ENCODE assay signal across 8 cellular contexts in the genomic region with DNA sequence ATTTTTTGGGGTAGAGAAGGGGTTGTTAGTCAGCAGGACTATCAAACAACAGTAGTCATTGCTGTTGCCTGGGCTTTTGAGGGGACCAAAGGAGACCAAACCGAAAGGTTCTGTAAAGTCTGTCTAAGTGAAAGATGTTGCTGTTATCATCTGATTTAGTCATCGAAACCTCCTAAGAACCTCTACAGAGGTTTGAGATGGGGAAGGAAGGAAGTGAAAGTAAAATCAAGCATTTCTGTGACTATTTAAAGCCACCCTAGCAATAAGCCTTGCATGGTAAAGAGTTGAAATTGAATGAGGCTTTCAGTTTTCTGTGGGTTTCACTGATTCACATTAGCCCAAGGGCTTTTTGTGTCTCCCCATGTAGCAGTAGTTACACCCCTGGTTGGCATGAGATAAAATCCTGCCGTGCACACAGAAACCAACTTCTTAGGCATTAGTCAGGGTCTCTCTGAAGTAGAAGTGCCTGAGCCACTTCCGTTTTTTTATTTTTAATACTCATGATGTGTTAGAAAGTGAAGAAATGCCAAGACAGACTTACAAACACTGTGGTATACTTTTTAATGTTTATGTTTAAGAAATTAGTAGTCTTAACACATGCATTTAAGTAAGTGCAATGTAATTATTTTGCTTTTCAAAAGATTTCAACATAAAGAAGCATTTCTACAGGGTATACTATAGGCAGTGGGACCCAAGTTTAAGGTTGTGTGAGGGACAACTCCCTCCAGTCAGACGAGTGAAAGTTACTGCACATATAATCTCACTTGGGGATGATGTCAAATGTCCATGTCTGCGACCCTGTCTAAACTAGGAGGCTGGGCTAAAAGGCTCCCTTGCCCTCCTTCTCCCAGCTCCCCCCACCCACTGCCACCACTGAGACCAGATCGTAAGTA. TPM values are rescaled to one million over a fixed set of nuclear protein-coding genes. Genes with fewer than 3 reads are reported as not detected.
DNase-seq lines count a peak whose midpoint lies in the region; ATAC-seq and TF ChIP-seq lines count a peak whose summit lies in the region.

No MANE protein-coding gene starts in this region.

- H3K4me3 ChIP-seq in epithelial cell of esophagus (ENCODE audit: low read length) = no peak overlapping the region

- H3K4me1 Mint-ChIP-seq in CD14-positive monocyte = peaks cover 19% of the 10 kb centered on the region
- peaks cover 40% of the 10 kb centered on the region for H3K4me1 Mint-ChIP-seq in activated CD4-positive, alpha-beta T cell treated with anti-CD3 and anti-CD28 coated beads, Interleukin-2, amount 10 ng/mL, durations not matched to agents 24 days and 14 days

- no peak for TF ChIP-seq CTCF in CD14-positive monocyte (IDR thresholded peaks at IDR 0.05)
- no peak for TF ChIP-seq CTCF in epithelial cell of esophagus (IDR thresholded peaks at IDR 0.05; ENCODE audit: insufficient read depth, low read depth, low read length, missing control alignments)

- DNase-seq in CD14-positive monocyte (ENCODE audit: low spot score) (peak; percentile 54), HT1080 (ENCODE audit: low read depth) (peak; percentile 73), epithelial cell of esophagus (ENCODE audit: low read depth) (peak; percentile 83), UCSD-AML1 (lab: John Stamatoyannopoulos, UW; ENCODE audit: unreplicated experiment) (no peak), NCI-H146 (lab: John Stamatoyannopoulos, UW) (no peak)
- peak; percentile 83 for DNase-seq in activated CD4-positive, alpha-beta T cell treated with anti-CD3 and anti-CD28 coated beads, Interleukin-2, amount 10 ng/mL, durations not matched to agents 24 days and 14 days
- peak; percentile 28 for DNase-seq in stimulated activated CD4-positive, alpha-beta T cell treated with anti-CD3 and anti-CD28 coated beads, Interleukin-12 subunit alpha, Interleukin-12 subunit beta, amount 100 ng/mL, for 4 hours

- peak overlapping the region; percentile 74 to 92 (median 89) for H3K27ac Mint-ChIP-seq in CD14-positive monocyte
- H3K27ac Mint-ChIP-seq in activated CD4-positive, alpha-beta T cell treated with anti-CD3 and anti-CD28 coated beads, Interleukin-2, amount 10 ng/mL, durations not matched to agents 24 days and 14 days = peak overlapping the region; percentile 65

- peak overlapping the region; percentile 63 to 83 for H3K4me3 Mint-ChIP-seq in CD14-positive monocyte
- H3K4me3 Mint-ChIP-seq in activated CD4-positive, alpha-beta T cell treated with anti-CD3 and anti-CD28 coated beads, Interleukin-2, amount 10 ng/mL, durations not matched to agents 24 days and 14 days = peak overlapping the region; percentile 70

- ATAC-seq in GM21381 (IDR thresholded peaks at IDR 0.05; ENCODE audit: unreplicated experiment) = peak; percentile 97

- intact Hi-C loops in CD14-positive monocyte (cut with micrococcal nuclease) = no loop called here
- intact Hi-C loops in activated CD4-positive, alpha-beta T cell treated with anti-CD3 and anti-CD28 coated beads, Interleukin-2, amount 10 ng/mL, durations not matched to agents 24 days and 14 days (cut with micrococcal nuclease) = loop anchor here (1.0 to 10.0 kb wide), 9 partner anchors 49 to 566 kb away; partner anchors contain the start of gene CAND1

- H3K9me3 Mint-ChIP-seq in CD14-positive monocyte = peaks cover 0 to 1% (median 0%) of the 10 kb centered on the region in 7 donors
- H3K9me3 Mint-ChIP-seq in activated CD4-positive, alpha-beta T cell treated with anti-CD3 and anti-CD28 coated beads, Interleukin-2, amount 10 ng/mL, durations not matched to agents 24 days and 14 days = peaks cover under 1% of the 10 kb centered on the region

- no peaks in the 10 kb centered on the region for H3K36me3 Mint-ChIP-seq in CD14-positive monocyte
- no peaks in the 10 kb centered on the region for H3K36me3 Mint-ChIP-seq in activated CD4-positive, alpha-beta T cell treated with anti-CD3 and anti-CD28 coated beads, Interleukin-2, amount 10 ng/mL, durations not matched to agents 24 days and 14 days (ENCODE audit: low read depth)

- H3K27me3 Mint-ChIP-seq in CD14-positive monocyte (ENCODE audit: low read depth in 3 of 3) = peaks cover 0 to 8% (median 2%) of the 10 kb centered on the region in 3 donors
- peaks cover 58% of the 10 kb centered on the region for H3K27me3 Mint-ChIP-seq in activated CD4-positive, alpha-beta T cell treated with anti-CD3 and anti-CD28 coated beads, Interleukin-2, amount 10 ng/mL, durations not matched to agents 24 days and 14 days

RNA-seq across cellular contexts. Expression of gene DYRK2, which starts 50.4 kb away (rescaled TPM):
- 1 to 10 TPM; 7.5 to 9.7 TPM for polyA plus RNA-seq in CD14-positive monocyte
- 22.5 and 29.0 TPM in 2 replicates for total RNA-seq in HT1080 (2014; rRNA removed; shearing (Covaris generic))
- 16.3 and 20.2 TPM in 2 replicates for polyA plus RNA-seq in HT1080 (2015; cell fraction: cytosol; rRNA removed)
- polyA plus RNA-seq in HT1080 (2015; cell fraction: nucleus; rRNA removed) = 21.4 and 23.0 TPM in 2 replicates
- total RNA-seq in activated CD4-positive, alpha-beta T cell treated with anti-CD3 and anti-CD28 coated beads, Interleukin-2, amount 10 ng/mL, durations not matched to agents 24 days and 14 days = 35.5 and 37.8 TPM in 2 replicates

Comparison
In these comparisons a context has a peak if more than half of its experiments do, and no peak if none do; other contexts are left out.
1. DNase-seq: peak in CD14-positive monocyte (single experiment), HT1080 (single experiment), activated CD4-positive, alpha-beta T cell treated with anti-CD3 and anti-CD28 coated beads, Interleukin-2, amount 10 ng/mL, durations not matched to agents 24 days and 14 days (single experiment), epithelial cell of esophagus (single experiment) and stimulated activated CD4-positive, alpha-beta T cell treated with anti-CD3 and anti-CD28 coated beads, Interleukin-12 subunit alpha, Interleukin-12 subunit beta, amount 100 ng/mL, for 4 hours (single experiment); none in UCSD-AML1 (single experiment) and NCI-H146 (single experiment).